1 cellular context compared by ENCODE assay signal in genomic region chr5:56909294-56910122, GRCh38.
TF ChIP-seq lines count a peak whose summit lies in the region.

Gene SETD9, plus strand, starts transcription at chr5:56909596. Its CDS starts 50 bp downstream, at chr5:56909646.

TF ChIP-seq in K562, 482 proteins besides CTCF, POLR2A, EP300 and RAD21 (continued from another document and continues in another):
- TF ChIP-seq HNRNPL (IDR thresholded peaks at IDR 0.05; ENCODE audit: low read depth, low read length): 0 out of 2 replicates have a peak, but pooled peaks have one; percentile 20
- peak; percentile 54 for TF ChIP-seq EGR1 (conservative IDR thresholded peaks at IDR 0.05)
- 0 out of 2 replicates have a peak, but pooled peaks have one; percentile 54 for TF ChIP-seq XRCC5 (IDR thresholded peaks at IDR 0.05; ENCODE audit: low read depth, low read length)
- no peak for TF ChIP-seq ARID1B (IDR thresholded peaks at IDR 0.05)
- peak; percentile 82 for TF ChIP-seq CTBP1 (IDR thresholded peaks at IDR 0.05; ENCODE audit: borderline replicate concordance)
- TF ChIP-seq PHF21A (IDR thresholded peaks at IDR 0.05; ENCODE audit: borderline replicate concordance, low read depth): no peak
- peak in 1 of 2 experiments; percentile 75 for TF ChIP-seq E2F6 (IDR thresholded peaks at IDR 0.05; ENCODE audit: borderline replicate concordance in 1 of 2, extremely low read depth in 1 of 2, insufficient read depth in 1 of 2, insufficient read length in 1 of 2, low read depth in 1 of 2, low read length in 1 of 2, poor library complexity in 1 of 2, severe bottlenecking in 1 of 2)
- no peak for TF ChIP-seq ZNF124 (CRISPR knock-in tag; IDR thresholded peaks at IDR 0.05)
- TF ChIP-seq MYC (IDR thresholded peaks at IDR 0.05; ENCODE audit: low read depth, low read length): peak; percentile 89
- TF ChIP-seq MYC (CRISPR knock-in tag; IDR thresholded peaks at IDR 0.05; ENCODE audit: borderline replicate concordance, low read depth): no peak
- peak; percentile 95 for TF ChIP-seq ZFX (CRISPR knock-in tag; IDR thresholded peaks at IDR 0.05)
- no peak for TF ChIP-seq STAT5B (CRISPR knock-in tag; IDR thresholded peaks at IDR 0.05)
- TF ChIP-seq MNT (conservative IDR thresholded peaks at IDR 0.05): peak in 1 of 2 experiments; percentile 60; a peak in 1 of 4 replicates
- peak; percentile 81; the same call in 1 of the 2 replicates for TF ChIP-seq GABPA (tag; conservative IDR thresholded peaks at IDR 0.05; ENCODE audit: low read depth)
- 0 out of 2 replicates have a peak, but pooled peaks have one; percentile 6 for TF ChIP-seq DEAF1 (CRISPR knock-in tag; IDR thresholded peaks at IDR 0.05)
- peak; percentile 25; the same call in 1 of the 2 replicates for TF ChIP-seq RNF2 (IDR thresholded peaks at IDR 0.05)
- peak in 1 of 3 experiments; percentile 64; a peak in 1 of 6 replicates for TF ChIP-seq ZBTB11 (CRISPR knock-in tag; IDR thresholded peaks at IDR 0.05)
- peak; percentile 81; the same call in 1 of the 2 replicates for TF ChIP-seq ZBTB17 (CRISPR knock-in tag; IDR thresholded peaks at IDR 0.05)
- TF ChIP-seq ZNF592 (IDR thresholded peaks at IDR 0.05): no peak; the same call in 1 of the 2 replicates
- TF ChIP-seq SAP30 (IDR thresholded peaks at IDR 0.05; ENCODE audit: borderline replicate concordance, insufficient read depth, low read depth, low read length, poor library complexity, severe bottlenecking): peak; percentile 53
- peak; percentile 59; the same call in 1 of the 2 replicates for TF ChIP-seq SAFB (IDR thresholded peaks at IDR 0.05; ENCODE audit: borderline replicate concordance, low read depth, low read length)
- TF ChIP-seq NCOA6 (IDR thresholded peaks at IDR 0.05): peak; percentile 75
- TF ChIP-seq TBL1XR1 (IDR thresholded peaks at IDR 0.05; ENCODE audit: low read length in 2 of 2): peak in 1 of 2 experiments; percentile 13; a peak in 1 of 4 replicates
- peak; percentile 56 for TF ChIP-seq CHD1 (IDR thresholded peaks at IDR 0.05; ENCODE audit: low read length)
- TF ChIP-seq CBFB (CRISPR knock-in tag; IDR thresholded peaks at IDR 0.05): 0 out of 2 replicates have a peak, but pooled peaks have one; percentile 57
- TF ChIP-seq PHF8 (IDR thresholded peaks at IDR 0.05; ENCODE audit: borderline replicate concordance, low read length): peak; percentile 93; the same call in 1 of the 2 replicates
- TF ChIP-seq ZNF280B (CRISPR knock-in tag; IDR thresholded peaks at IDR 0.05): no peak
- TF ChIP-seq E2F3 (CRISPR knock-in tag; IDR thresholded peaks at IDR 0.05): peak; percentile 56; the same call in 1 of the 2 replicates
- peak; percentile 83 for TF ChIP-seq SMAD1 (IDR thresholded peaks at IDR 0.05; ENCODE audit: low read depth, low read length, partially characterized antibody)
- TF ChIP-seq CHCHD3 (CRISPR knock-in tag; IDR thresholded peaks at IDR 0.05): no peak
- TF ChIP-seq CREM (IDR thresholded peaks at IDR 0.05; ENCODE audit: low read depth): peak; percentile 7; the same call in 1 of the 2 replicates
- peak; percentile 66 for TF ChIP-seq VEZF1 (CRISPR knock-in tag; IDR thresholded peaks at IDR 0.05)
- peak; percentile 81 for TF ChIP-seq TARDBP (IDR thresholded peaks at IDR 0.05)
- TF ChIP-seq HDAC3 (IDR thresholded peaks at IDR 0.05; ENCODE audit: borderline replicate concordance, partially characterized antibody): no peak
- TF ChIP-seq CHAMP1 (IDR thresholded peaks at IDR 0.05): no peak
- TF ChIP-seq NRF1 (conservative IDR thresholded peaks at IDR 0.05 in 1 of 2, IDR thresholded peaks at IDR 0.05 in 1 of 2): peak; percentile 55 to 66; a peak in 3 of 4 replicates
- TF ChIP-seq KDM5B (IDR thresholded peaks at IDR 0.05; ENCODE audit: insufficient replicate concordance, low read depth, low read length): peak; percentile 96
- TF ChIP-seq YY1 (IDR thresholded peaks at IDR 0.05; ENCODE audit: borderline replicate concordance in 1 of 3, control insufficient read depth in 1 of 3, extremely low read depth in 1 of 3, insufficient read depth in 3 of 3, insufficient read length in 1 of 3, insufficient replicate concordance in 2 of 3, low read depth in 1 of 3, low read length in 2 of 3): peak in 2 of 3 experiments; percentile 75 to 86
- TF ChIP-seq ZBTB7A (IDR thresholded peaks at IDR 0.05; ENCODE audit: borderline replicate concordance, control insufficient read depth, low read depth, low read length): 0 out of 2 replicates have a peak, but pooled peaks have one; percentile 21
- no peak for TF ChIP-seq RCOR1 (IDR thresholded peaks at IDR 0.05; ENCODE audit: borderline replicate concordance in 1 of 2, low read depth in 2 of 2, low read length in 2 of 2)
- TF ChIP-seq POLR2B (IDR thresholded peaks at IDR 0.05; ENCODE audit: low read depth, partially characterized antibody): peak; percentile 95
- TF ChIP-seq SRSF3 (IDR thresholded peaks at IDR 0.05; ENCODE audit: insufficient read depth, low read length): no peak
- TF ChIP-seq L3MBTL2 (IDR thresholded peaks at IDR 0.05): peak; percentile 72
- peak; percentile 70; the same call in 1 of the 2 replicates for TF ChIP-seq GABPB1 (CRISPR knock-in tag; IDR thresholded peaks at IDR 0.05)
- TF ChIP-seq MBD2 (IDR thresholded peaks at IDR 0.05; ENCODE audit: borderline replicate concordance, low read depth): peak; percentile 76; the same call in 1 of the 2 replicates
- peak; percentile 82 for TF ChIP-seq CXXC5 (CRISPR knock-in tag; IDR thresholded peaks at IDR 0.05)
- peak; percentile 84 for TF ChIP-seq GTF2F1 (IDR thresholded peaks at IDR 0.05; ENCODE audit: low read depth, low read length)
